9 cellular contexts compared by ENCODE assay signal in genomic region chr1:2583871-2584341, GRCh38. TPM values are rescaled to one million over a fixed set of nuclear protein-coding genes. Genes with fewer than 3 reads are reported as not detected.
DNase-seq lines count a peak whose midpoint lies in the region; TF ChIP-seq lines count a peak whose summit lies in the region.
"Had no signal": no experiment of that assay in that cellular context is flagged by ENCODE, and none has a peak within 500 bp of the region (broad histone marks: within the 10 kb centered on the region; RNA-seq: fewer than 3 reads in every experiment).

No MANE protein-coding gene starts in this region.

- peaks cover 64% of the 10 kb centered on the region for H3K4me1 Mint-ChIP-seq in activated T-cell treated with anti-CD3 and anti-CD28 coated beads, Interleukin-2, amount 50 U/mL, for 24 hours (ENCODE audit: low read depth)
- H3K4me1 Mint-ChIP-seq in T-helper 1 cell treated with Interleukin-12 subunit alpha and Interleukin-12 subunit beta and Interleukin-4 antibody, amounts not matched to agents 30 μg/mL and 1 μg/mL, for 36 hours (ENCODE audit: low read depth): peaks cover 41% of the 10 kb centered on the region

- H3K9me3 ChIP-seq in stomach (no peaks in the 10 kb centered on the region), uterus (no peaks in the 10 kb centered on the region)

- H3K9me3 Mint-ChIP-seq in activated T-cell treated with anti-CD3 and anti-CD28 coated beads, Interleukin-2, amount 50 U/mL, for 24 hours: peaks cover 1% of the 10 kb centered on the region
- H3K9me3 Mint-ChIP-seq in T-helper 1 cell treated with Interleukin-12 subunit alpha and Interleukin-12 subunit beta and Interleukin-4 antibody, amounts not matched to agents 30 μg/mL and 1 μg/mL, for 36 hours: no peaks in the 10 kb centered on the region

- no peak for DNase-seq in activated T-cell treated with anti-CD3 and anti-CD28 coated beads, Interleukin-2, amount 50 U/mL, for 24 hours
- no peak for DNase-seq in activated T-cell treated with anti-CD3 and anti-CD28 coated beads, Interleukin-2, amount 50 U/mL, for 48 hours
- peak; percentile 18 for DNase-seq in fibroblast of villous mesenchyme (ENCODE audit: low read depth)
- no peak for DNase-seq in stomach
- DNase-seq in UCSD-AML1 (lab: John Stamatoyannopoulos, UW; ENCODE audit: unreplicated experiment): no peak
- no peak for DNase-seq in NCI-H1417 treated with DMSO at 0.1 percent for 48 hours (lab: John Stamatoyannopoulos, UW)
- no peak for DNase-seq in uterus
- DNase-seq: DND-41 had no signal

- TF ChIP-seq EP300 in stomach (IDR thresholded peaks at IDR 0.05): no peak

- H3K4me3 ChIP-seq in fibroblast of villous mesenchyme (ENCODE audit: low read depth, low read length): no peak overlapping the region
- H3K4me3 ChIP-seq in stomach: no peak overlapping the region
- H3K4me3 ChIP-seq in uterus: no peak overlapping the region

- 48 to 51% (median 50%) methylated on average over 12 to 14 of the region's 14 CpGs for WGBS in stomach, 5 donors

- peak overlapping the region; percentile 94 for H3K27ac Mint-ChIP-seq in activated T-cell treated with anti-CD3 and anti-CD28 coated beads, Interleukin-2, amount 50 U/mL, for 24 hours
- H3K27ac Mint-ChIP-seq in T-helper 1 cell treated with Interleukin-12 subunit alpha and Interleukin-12 subunit beta and Interleukin-4 antibody, amounts not matched to agents 30 μg/mL and 1 μg/mL, for 36 hours: peak overlapping the region; percentile 95

- TF ChIP-seq POLR2A in stomach (IDR thresholded peaks at IDR 0.05): no peak
- peak in 1 of 2 donors; percentile 6 for TF ChIP-seq POLR2A in uterus (IDR thresholded peaks at IDR 0.05)

- intact Hi-C loops in stomach (cut with DNase I; ENCODE audit: low total_unique reads): loop anchor here (10.0 kb wide), 1 partner anchor 61 kb away; no protein-coding TSS in a partner anchor
- intact Hi-C loops in uterus (cut with DNase I; ENCODE audit: low total_unique reads): loop anchor here (10.0 kb wide), 1 partner anchor 1061 kb away; no protein-coding TSS in a partner anchor

- no peaks in the 10 kb centered on the region for H3K27me3 Mint-ChIP-seq in activated T-cell treated with anti-CD3 and anti-CD28 coated beads, Interleukin-2, amount 50 U/mL, for 24 hours
- no peaks in the 10 kb centered on the region for H3K27me3 Mint-ChIP-seq in T-helper 1 cell treated with Interleukin-12 subunit alpha and Interleukin-12 subunit beta and Interleukin-4 antibody, amounts not matched to agents 30 μg/mL and 1 μg/mL, for 36 hours (ENCODE audit: low read depth)

- H3K27ac ChIP-seq in stomach (peak overlapping the region in 4 of 5 donors; percentile 99 to 100 (median 99)), uterus (no peak overlapping the region)

- peaks cover 4% of the 10 kb centered on the region for H3K36me3 Mint-ChIP-seq in activated T-cell treated with anti-CD3 and anti-CD28 coated beads, Interleukin-2, amount 50 U/mL, for 24 hours (ENCODE audit: low read depth)
- H3K36me3 Mint-ChIP-seq in T-helper 1 cell treated with Interleukin-12 subunit alpha and Interleukin-12 subunit beta and Interleukin-4 antibody, amounts not matched to agents 30 μg/mL and 1 μg/mL, for 36 hours (ENCODE audit: low read depth): peaks cover 9% of the 10 kb centered on the region

- H3K4me1 ChIP-seq in stomach (peaks cover 28 to 49% (median 47%) of the 10 kb centered on the region in 4 donors), uterus (peaks cover 0 to 4% of the 10 kb centered on the region in 2 donors)

- H3K4me3 Mint-ChIP-seq in activated T-cell treated with anti-CD3 and anti-CD28 coated beads, Interleukin-2, amount 50 U/mL, for 24 hours: peak overlapping the region; percentile 87
- peak overlapping the region; percentile 87 for H3K4me3 Mint-ChIP-seq in T-helper 1 cell treated with Interleukin-12 subunit alpha and Interleukin-12 subunit beta and Interleukin-4 antibody, amounts not matched to agents 30 μg/mL and 1 μg/mL, for 36 hours

- H3K36me3 ChIP-seq in stomach: peaks cover 0 to 5% (median 2%) of the 10 kb centered on the region in 4 donors
- no peaks in the 10 kb centered on the region for H3K36me3 ChIP-seq in uterus

- TF ChIP-seq CTCF in fibroblast of villous mesenchyme (IDR thresholded peaks at IDR 0.05; ENCODE audit: insufficient read depth, low read depth, low read length) (no peak), stomach (IDR thresholded peaks at IDR 0.05) (no peak), uterus (IDR thresholded peaks at IDR 0.05) (no peak)

- H3K27me3 ChIP-seq in stomach: no peaks in the 10 kb centered on the region
- H3K27me3 ChIP-seq in uterus: no peaks in the 10 kb centered on the region

RNA-seq across cellular contexts. Expression of gene PRXL2B, which starts 2.7 kb away (rescaled TPM):
- total RNA-seq in fibroblast of villous mesenchyme (13.2 and 15.1 TPM in 2 replicates), stomach (100 to 1,000 TPM in 1 of 5 donors, 10 to 100 TPM in 3, 1 to 10 TPM in 1; 8.5 to 668 (median 21.0) TPM), uterus (10 to 100 TPM in 2 of 4 donors, 1 to 10 TPM in 1, under 1 TPM in 1; 0.51 to 20.5 (median 13.2) TPM)
- 10 to 100 TPM; 18.9 to 23.8 (median 20.9) TPM for polyA plus RNA-seq in stomach

RNA-seq across cellular contexts. Expression of gene TNFRSF14, which starts 27.7 kb away (rescaled TPM):
- total RNA-seq in fibroblast of villous mesenchyme: 17.7 and 24.5 TPM in 2 replicates
- 100 to 1,000 TPM in 3 of 5 donors, 10 to 100 TPM in 2; 33.2 to 413 (median 301) TPM for total RNA-seq in stomach
- 100 to 1,000 TPM in 1 of 3 donors, 10 to 100 TPM in 2; 58.0 to 128 (median 64.8) TPM for polyA plus RNA-seq in stomach
- total RNA-seq in uterus: 100 to 1,000 TPM in 1 of 4 donors, 10 to 100 TPM in 3; 17.5 to 102 (median 47.7) TPM

RNA-seq across cellular contexts. Expression of gene MMEL1, which starts 48.9 kb away (rescaled TPM):
- total RNA-seq in fibroblast of villous mesenchyme (under 0.01 and 0.64 TPM in 2 replicates), stomach (100 to 1,000 TPM in 1 of 5 donors, 10 to 100 TPM in 1, 1 to 10 TPM in 3; 1.3 to 190 (median 4.5) TPM), uterus (1 to 10 TPM in 2 of 4 donors, not detected in 2; 2.6 to 4.8 TPM)
- polyA plus RNA-seq in stomach: 10 to 100 TPM; 20.5 to 27.3 (median 26.7) TPM

RNA-seq across cellular contexts. Expression of gene HES5, which starts 53.8 kb away (rescaled TPM):
- total RNA-seq in fibroblast of villous mesenchyme (under 0.01 TPM in 1 of 2 replicates, not detected in the other), stomach (1 to 10 TPM in 1 of 5 donors, not detected in 4; 9.6 TPM), uterus (1 to 10 TPM in 2 of 4 donors, under 1 TPM in 1, not detected in 1; 0.34 to 2.8 (median 1.8) TPM)
- under 1 TPM in 1 of 3 donors, not detected in 2; 0.25 TPM for polyA plus RNA-seq in stomach

RNA-seq across cellular contexts. Expression of gene PANK4, which starts 57.5 kb away (rescaled TPM):
- total RNA-seq in fibroblast of villous mesenchyme (23.8 and 27.6 TPM in 2 replicates), stomach (10 to 100 TPM in 4 of 5 donors, 1 to 10 TPM in 1; 6.4 to 86.0 (median 27.9) TPM), uterus (10 to 100 TPM; 29.2 to 43.9 (median 33.6) TPM)
- 10 to 100 TPM in 2 of 3 donors, 1 to 10 TPM in 1; 7.6 to 17.2 (median 15.6) TPM for polyA plus RNA-seq in stomach

Comparison
In these comparisons a context has a peak if more than half of its experiments do, and no peak if none do; other contexts are left out.
1. H3K27ac ChIP-seq: peak in stomach (4 of 5); none in uterus (0 of 2).